In genomic region chr1:202034683-202035462, GRCh38 we compare ENCODE assay signal across 8 cellular contexts. TPM values are rescaled to one million over a fixed set of nuclear protein-coding genes. Genes with fewer than 3 reads are reported as not detected.
DNase-seq lines count a peak whose midpoint lies in the region; TF ChIP-seq lines count a peak whose summit lies in the region.

No MANE protein-coding gene starts in this region.

- peak overlapping the region; percentile 83 to 86 (median 84) for H3K27ac ChIP-seq in transverse colon

- peak; percentile 26 for TF ChIP-seq POLR2A in transverse colon (IDR thresholded peaks at IDR 0.05)

- H3K27me3 ChIP-seq in adipocyte (replicated peaks; ENCODE audit: control insufficient read depth, insufficient read depth, low read length) (no peaks in the 10 kb centered on the region), transverse colon (no peaks in the 10 kb centered on the region)

- TF ChIP-seq CTCF in transverse colon (IDR thresholded peaks at IDR 0.05), result no peak

- DNase-seq in Daoy (ENCODE audit: low read depth) (peak; percentile 97), HS-27A (ENCODE audit: low read depth) (peak; percentile 85), adipocyte (ENCODE audit: low read depth) (peak; percentile 98), iris pigment epithelial cell (ENCODE audit: low read depth) (peak; percentile 97), transverse colon (peak; percentile 93), NCI-H1694 treated with DMSO at 0.1 percent for 48 hours (lab: John Stamatoyannopoulos, UW) (no peak), NCI-H2227 (lab: John Stamatoyannopoulos, UW; ENCODE audit: unreplicated experiment) (no peak)
- no peak for DNase-seq in stimulated activated naive CD4-positive, alpha-beta T cell (lab: John Stamatoyannopoulos, UW)

- intact Hi-C loops in transverse colon (cut with DNase I; ENCODE audit: low total_unique reads), result no loop called here

- no peaks in the 10 kb centered on the region for H3K36me3 ChIP-seq in adipocyte (ENCODE audit: control insufficient read depth, insufficient read depth, low read length, severe bottlenecking)
- no peaks in the 10 kb centered on the region for H3K36me3 ChIP-seq in transverse colon

- WGBS in transverse colon (ENCODE audit: low coverage in 1 of 2), 2 donors, result 38 to 60% methylated on average over 1 to 18 of the region's 20 CpGs

- H3K4me3 ChIP-seq in adipocyte (ENCODE audit: low read length) (no peak overlapping the region), transverse colon (no peak overlapping the region)

- no peak overlapping the region for H3K9ac ChIP-seq in adipocyte (ENCODE audit: low read length)

- no peak for TF ChIP-seq EP300 in transverse colon (IDR thresholded peaks at IDR 0.05; ENCODE audit: low read depth)

- H3K9me3 ChIP-seq in adipocyte (ENCODE audit: control insufficient read depth, low read length), result no peaks in the 10 kb centered on the region
- H3K9me3 ChIP-seq in transverse colon, result no peaks in the 10 kb centered on the region

- H3K4me1 ChIP-seq in adipocyte (ENCODE audit: control insufficient read depth, insufficient read depth, low read length), result peaks cover 9% of the 10 kb centered on the region
- H3K4me1 ChIP-seq in transverse colon, result peaks cover 8 to 26% (median 14%) of the 10 kb centered on the region in 4 donors

- in situ Hi-C loops in transverse colon (cut with MboI; ENCODE audit: low pct_ligation_motif_present in 1 of 4, low pct_unique_long_range_greater_than_20kb in 1 of 4, low sequenced_read_pairs in 3 of 4), result no loop called here

RNA-seq across cellular contexts. Expression of gene ELF3, which starts 24.5 kb away (rescaled TPM):
- 7.0 and 9.9 TPM in 2 replicates for total RNA-seq in Daoy (2014; rRNA removed; shearing (Covaris generic))
- 1,000 to 10,000 TPM in 1 of 4 donors, 100 to 1,000 TPM in 3; 581 to 1,486 (median 902) TPM for total RNA-seq in transverse colon

RNA-seq across cellular contexts. Expression of gene RNPEP, which starts 52.4 kb away (rescaled TPM):
- total RNA-seq in Daoy (2014; rRNA removed; shearing (Covaris generic)), result 74.0 and 85.9 TPM in 2 replicates
- 100 to 1,000 TPM; 118 to 285 (median 184) TPM for total RNA-seq in transverse colon

Comparison
In these comparisons a context has a peak if more than half of its experiments do, and no peak if none do; other contexts are left out.
1. DNase-seq: peak in Daoy (single experiment), HS-27A (single experiment), adipocyte (single experiment), iris pigment epithelial cell (single experiment) and transverse colon (single experiment); none in stimulated activated naive CD4-positive, alpha-beta T cell (0 of 6), NCI-H1694 treated with DMSO at 0.1 percent for 48 hours (single experiment) and NCI-H2227 (single experiment).
2. RNA of gene ELF3, which starts 24.5 kb away (total RNA-seq): 581 to 1,486 TPM in transverse colon; 7.0 to 9.9 TPM in Daoy; every median in the first group is over 10 times any median in the second.